16 cellular contexts compared by ENCODE assay signal in genomic region chr6:28215425-28215824, GRCh38. TPM values are rescaled to one million over a fixed set of nuclear protein-coding genes. Genes with fewer than 3 reads are reported as not detected.
DNase-seq lines count a peak whose midpoint lies in the region; ATAC-seq and TF ChIP-seq lines count a peak whose summit lies in the region.
"Had no signal": no experiment of that assay in that cellular context is flagged by ENCODE, and none has a peak within 500 bp of the region (broad histone marks: within the 10 kb centered on the region; RNA-seq: fewer than 3 reads in every experiment).

No MANE protein-coding gene starts in this region.

- DNase-seq in Caco-2 = peak; percentile 34 to 57
- peak; percentile 7 for DNase-seq in IMR-90
- no peak for DNase-seq in brain microvascular endothelial cell
- DNase-seq in left colon = peak; percentile 48 to 65
- DNase-seq in AML-193 (lab: John Stamatoyannopoulos, UW) = no peak
- DNase-seq in GM19240 (ENCODE audit: insufficient read length, low spot score) = no peak
- no peak for DNase-seq in cerebellar nuclear complex (lab: John Stamatoyannopoulos, UW)
- DNase-seq: activated CD8-positive, alpha-beta memory T cell treated with anti-CD3 and anti-CD28 coated beads for 24 hours; BE2C; DND-41; effector memory CD8-positive, alpha-beta T cell; islet precursor cell; NCI-H2171; posterior cingulate gyrus had no signal

- H2BK20ac ChIP-seq in IMR-90 (ENCODE audit: low read depth, low read length) = no peak overlapping the region

- no peak overlapping the region for H3K4me2 ChIP-seq in IMR-90 (ENCODE audit: low read depth, low read length)

- peak overlapping the region; percentile 60 for H3K4me3 Mint-ChIP-seq in Caco-2 (ENCODE audit: unreplicated experiment)
- H3K4me3 Mint-ChIP-seq: effector memory CD8-positive, alpha-beta T cell had no signal

- H3K27me3 Mint-ChIP-seq in Caco-2 (ENCODE audit: insufficient read depth, unreplicated experiment) = no peaks in the 10 kb centered on the region

- 30% methylated on average over 3 of the region's 8 CpGs; no CpG with 5 or more reads in 1 of the 2 experiments for WGBS in IMR-90 (ENCODE audit: extremely low coverage in 2 of 2, insufficient read length in 1 of 2), 2 experiments

- no peak for TF ChIP-seq RAD21 in IMR-90 (IDR thresholded peaks at IDR 0.05; ENCODE audit: low read length)

- no peak for ATAC-seq in IMR-90 (ENCODE audit: low read depth)
- peak; percentile 50 for ATAC-seq in left colon
- no peak for ATAC-seq in HG03342 (IDR thresholded peaks at IDR 0.05; ENCODE audit: unreplicated experiment)
- ATAC-seq: effector memory CD8-positive, alpha-beta T cell had no signal

- H3K27ac ChIP-seq in IMR-90 (ENCODE audit: insufficient read depth, low read length) (no peak overlapping the region), brain microvascular endothelial cell (no peak overlapping the region)

- no peak overlapping the region for H2AK5ac ChIP-seq in IMR-90 (ENCODE audit: low read depth, low read length)

- intact Hi-C loops in Caco-2 (cut with micrococcal nuclease; ENCODE audit: unreplicated experiment) = no loop called here
- intact Hi-C loops in IMR-90 (cut with micrococcal nuclease) = no loop called here
- intact Hi-C loops in left colon (cut with DNase I, micrococcal nuclease) = loop anchor here in 1 of 2 donors (10.0 kb wide), 1 partner anchor 71 kb away; the partner anchor contains the start of gene ZKSCAN8

- H3K23ac ChIP-seq in IMR-90 (ENCODE audit: low read depth, low read length) = no peak overlapping the region

- TF ChIP-seq CTCF in Caco-2 (IDR thresholded peaks at IDR 0.05; ENCODE audit: insufficient read depth in 1 of 2, low read depth in 1 of 2, low read length in 1 of 2, severe bottlenecking in 1 of 2, unreplicated experiment in 1 of 2) (no peak), IMR-90 (conservative IDR thresholded peaks at IDR 0.05; ENCODE audit: low read depth, low read length) (no peak), brain microvascular endothelial cell (IDR thresholded peaks at IDR 0.05; ENCODE audit: low read depth, low read length, missing control alignments) (no peak)

- H3K27me3 ChIP-seq in Caco-2 (replicated peaks; ENCODE audit: control insufficient read depth, insufficient read depth, low read length) (no peaks in the 10 kb centered on the region), IMR-90 (ENCODE audit: control insufficient read depth, insufficient read depth, low read length) (peaks cover 6% of the 10 kb centered on the region), brain microvascular endothelial cell (replicated peaks) (no peaks in the 10 kb centered on the region)

- peaks cover 21% of the 10 kb centered on the region for H3K4me1 Mint-ChIP-seq in Caco-2 (ENCODE audit: low read depth, unreplicated experiment)

- H4K91ac ChIP-seq in IMR-90 (ENCODE audit: insufficient read depth, low read depth, low read length) = no peak overlapping the region

- H2AFZ ChIP-seq in IMR-90 (replicated peaks; ENCODE audit: low read length, poor library complexity) = peak overlapping the region; percentile 12

- H3K18ac ChIP-seq in IMR-90 (ENCODE audit: low read depth, low read length) = no peak overlapping the region

- POLR2A ChIA-PET in Caco-2 (lab: Charles Lee) (no interaction called here), IMR-90 (lab: Charles Lee; ENCODE audit: unreplicated experiment) (no interaction called here)

- in situ Hi-C loops in IMR-90 (cut with MboI; ENCODE audit: low sequenced_read_pairs) (loop anchor here (10.0 kb wide), 1 partner anchor 71 kb away; the partner anchor contains the start of gene ZKSCAN8), brain microvascular endothelial cell (cut with HindIII; ENCODE audit: low pct_ligation_motif_present, low sequenced_read_pairs) (no loop called here)

- H3K9ac ChIP-seq in IMR-90 (ENCODE audit: low read depth, low read length) = no peak overlapping the region

- no peak overlapping the region for H2BK120ac ChIP-seq in IMR-90 (ENCODE audit: low read depth, low read length)

- no TSS peak for BruUV-seq in Caco-2 (replicated peaks; lab: Mats Ljungman, UMichigan)
- BruUV-seq in IMR-90 (replicated peaks; lab: Mats Ljungman, UMichigan) = no TSS peak

- no peak overlapping the region for H4K5ac ChIP-seq in IMR-90 (ENCODE audit: low read depth, low read length)

- no peak overlapping the region for H2AK9ac ChIP-seq in IMR-90 (replicated peaks; ENCODE audit: low read depth, low read length, poor library complexity)

- no peaks in the 10 kb centered on the region for H4K20me1 ChIP-seq in IMR-90 (ENCODE audit: insufficient read depth, low read length)

- CTCF ChIA-PET in Caco-2 (lab: Charles Lee) = no interaction called here
- CTCF ChIA-PET in IMR-90 (lab: Yijun Ruan, JAX) = no interaction called here

- dilution Hi-C loops in IMR-90 (cut with HindIII; ENCODE audit: low sequenced_read_pairs, unreplicated experiment) = no loop called here

- no peak overlapping the region for H3K56ac ChIP-seq in IMR-90 (ENCODE audit: extremely low read depth, insufficient read depth, low read length)

- H3K9me3 ChIP-seq in Caco-2 (no peaks in the 10 kb centered on the region), IMR-90 (ENCODE audit: control insufficient read depth, insufficient read depth, low read length) (no peaks in the 10 kb centered on the region)
- H3K9me3 ChIP-seq: BE2C had no signal

- peak overlapping the region in 1 of 2 experiments; percentile 4; a peak in 1 of 4 replicates for H4K8ac ChIP-seq in IMR-90 (ENCODE audit: low read depth in 2 of 2, low read length in 2 of 2)

- H3K27ac Mint-ChIP-seq in Caco-2 (ENCODE audit: unreplicated experiment) = no peak overlapping the region
- H3K27ac Mint-ChIP-seq: effector memory CD8-positive, alpha-beta T cell had no signal

- H3K4me1 ChIP-seq in Caco-2 = peaks cover 6% of the 10 kb centered on the region
- H3K4me1 ChIP-seq in IMR-90 (ENCODE audit: control insufficient read depth, insufficient read depth, low read length) = peaks cover 4% of the 10 kb centered on the region
- H3K4me1 ChIP-seq: BE2C had no signal

- H3K4ac ChIP-seq in IMR-90 (ENCODE audit: low read depth, low read length) = no peak overlapping the region

- H3K9me1 ChIP-seq in IMR-90 (ENCODE audit: insufficient read depth, low read length) = peaks cover 3% of the 10 kb centered on the region; the same call in 1 of the 2 replicates

- peaks cover 10 to 12% of the 10 kb centered on the region in 2 experiments; a peak in 3 of 4 replicates for H3K79me1 ChIP-seq in IMR-90 (ENCODE audit: low read depth in 1 of 2, low read length in 2 of 2)

- H3K4me3 ChIP-seq in Caco-2 (ENCODE audit: low read depth, low read length) = no peak overlapping the region
- no peak overlapping the region; the same call in 1 of the 2 replicates for H3K4me3 ChIP-seq in IMR-90 (ENCODE audit: insufficient read depth, low read depth, low read length)
- H3K4me3 ChIP-seq in brain microvascular endothelial cell (ENCODE audit: low read depth, low read length) = peak overlapping the region; percentile 12

- TF ChIP-seq POLR2A in IMR-90 (IDR thresholded peaks at IDR 0.05; ENCODE audit: low read depth, low read length) = no peak

- no peak overlapping the region for H3K14ac ChIP-seq in IMR-90 (replicated peaks; ENCODE audit: low read depth, low read length)

- no peaks in the 10 kb centered on the region for H3K9me3 Mint-ChIP-seq in Caco-2 (ENCODE audit: unreplicated experiment)
- H3K9me3 Mint-ChIP-seq: effector memory CD8-positive, alpha-beta T cell had no signal

- H2BK15ac ChIP-seq in IMR-90 (ENCODE audit: low read depth, low read length) = no peak overlapping the region

- no peaks in the 10 kb centered on the region for H3K36me3 ChIP-seq in Caco-2 (ENCODE audit: control insufficient read depth, insufficient read depth, low read length)
- no peaks in the 10 kb centered on the region for H3K36me3 ChIP-seq in IMR-90 (ENCODE audit: control insufficient read depth, insufficient read depth, low read length)
- H3K36me3 ChIP-seq in brain microvascular endothelial cell (replicated peaks) = no peaks in the 10 kb centered on the region
- H3K36me3 ChIP-seq: BE2C had no signal

- H2BK5ac ChIP-seq in IMR-90 (ENCODE audit: low read depth, low read length, poor library complexity, severe bottlenecking) = no peak overlapping the region

- peaks cover 12% of the 10 kb centered on the region for H3K36me3 Mint-ChIP-seq in Caco-2 (ENCODE audit: insufficient read depth, unreplicated experiment)

TF ChIP-seq in IMR-90, 13 proteins besides CTCF, POLR2A, EP300 and RAD21 (continues in another document):
- TF ChIP-seq RFX5 (IDR thresholded peaks at IDR 0.05; ENCODE audit: low read depth, low read length) (no peak), SMC3 (IDR thresholded peaks at IDR 0.05; ENCODE audit: low read depth, low read length) (no peak), RCOR1 (IDR thresholded peaks at IDR 0.05; ENCODE audit: insufficient replicate concordance, low read length) (no peak), CEBPB (IDR thresholded peaks at IDR 0.05; ENCODE audit: low read depth, low read length) (peak; percentile 52), CHD1 (IDR thresholded peaks at IDR 0.05; ENCODE audit: low read depth, low read length) (no peak)

RNA-seq across cellular contexts. Expression of gene ZSCAN9, which starts 9.7 kb away (rescaled TPM):
- total RNA-seq in Caco-2 (2022) (13.7 and 13.9 TPM in 2 replicates), IMR-90 (2012; rRNA removed) (16.9 and 17.7 TPM in 2 replicates), left colon (10 to 100 TPM; 10.4 to 12.8 TPM)
- polyA plus RNA-seq in IMR-90 (2012; rRNA removed) = 11.5 and 13.7 TPM in 2 replicates
- 3.5 and 5.9 TPM in 2 replicates for polyA plus RNA-seq in IMR-90 (2012; cell fraction: cytosol; rRNA removed)
- polyA plus RNA-seq in IMR-90 (2012; cell fraction: nucleus; rRNA removed; ENCODE audit: low replicate concordance) = 6.1 and 28.1 TPM in 2 replicates

RNA-seq across cellular contexts. Expression of gene ZKSCAN4, which starts 36.6 kb away (rescaled TPM):
- total RNA-seq in Caco-2 (2022) = 5.0 and 5.5 TPM in 2 replicates
- 4.7 and 5.7 TPM in 2 replicates for total RNA-seq in IMR-90 (2012; rRNA removed)
- 2.0 and 2.4 TPM in 2 replicates for polyA plus RNA-seq in IMR-90 (2012; rRNA removed)
- 0.77 and 0.90 TPM in 2 replicates for polyA plus RNA-seq in IMR-90 (2012; cell fraction: cytosol; rRNA removed)
- 1.3 and 3.4 TPM in 2 replicates for polyA plus RNA-seq in IMR-90 (2012; cell fraction: nucleus; rRNA removed; ENCODE audit: low replicate concordance)
- 1 to 10 TPM; 4.8 to 6.0 TPM for total RNA-seq in left colon

RNA-seq across cellular contexts. Expression of gene NKAPL, which starts 43.7 kb away (rescaled TPM):
- total RNA-seq in Caco-2 (2022) = not detected in 2 replicates
- total RNA-seq in IMR-90 (2012; rRNA removed) = 0.54 and 0.83 TPM in 2 replicates
- polyA plus RNA-seq in IMR-90 (2012; rRNA removed) = 0.49 and 0.51 TPM in 2 replicates
- polyA plus RNA-seq in IMR-90 (2012; cell fraction: cytosol; rRNA removed) = 0.27 and 0.32 TPM in 2 replicates
- polyA plus RNA-seq in IMR-90 (2012; cell fraction: nucleus; rRNA removed; ENCODE audit: low replicate concordance) = 0.12 and 0.21 TPM in 2 replicates
- total RNA-seq in left colon = under 1 TPM; 0.21 to 0.47 TPM
- total RNA-seq: M059J had no signal

RNA-seq across cellular contexts. Expression of gene ZSCAN26, which starts 51.5 kb away (rescaled TPM):
- 7.2 and 7.8 TPM in 2 replicates for total RNA-seq in Caco-2 (2022)
- 22.8 and 42.1 TPM in 2 replicates for total RNA-seq in IMR-90 (2012; rRNA removed)
- polyA plus RNA-seq in IMR-90 (2012; rRNA removed) = 12.8 and 13.1 TPM in 2 replicates
- 2.2 and 4.8 TPM in 2 replicates for polyA plus RNA-seq in IMR-90 (2012; cell fraction: cytosol; rRNA removed)
- polyA plus RNA-seq in IMR-90 (2012; cell fraction: nucleus; rRNA removed; ENCODE audit: low replicate concordance) = 11.2 and 46.2 TPM in 2 replicates
- 1 to 10 TPM; 3.8 to 7.9 TPM for total RNA-seq in left colon

Comparison
In these comparisons a context has a peak if more than half of its experiments do, and no peak if none do; other contexts are left out.
1. DNase-seq: peak in Caco-2 (2 of 2), IMR-90 (single experiment) and left colon (2 of 2); none in brain microvascular endothelial cell (single experiment), AML-193 (0 of 2), GM19240 (single experiment) and cerebellar nuclear complex (0 of 2).